In genomic region chr16:10123141-10123540, GRCh38 we compare ENCODE assay signal across 24 cellular contexts. TPM values are rescaled to one million over a fixed set of nuclear protein-coding genes. Genes with fewer than 3 reads are reported as not detected.
DNase-seq lines count a peak whose midpoint lies in the region; ATAC-seq, FAIRE-seq and TF ChIP-seq lines count a peak whose summit lies in the region.
"Had no signal": no experiment of that assay in that cellular context is flagged by ENCODE, and none has a peak within 500 bp of the region (broad histone marks: within the 10 kb centered on the region; RNA-seq: fewer than 3 reads in every experiment).

No MANE protein-coding gene starts in this region.

- peaks cover 41% of the 10 kb centered on the region for H3K4me1 ChIP-seq in astrocyte (ENCODE audit: insufficient read depth, low read length)
- peaks cover 18 to 65% of the 10 kb centered on the region in 2 donors for H3K4me1 ChIP-seq in thoracic aorta (ENCODE audit: control insufficient read depth in 1 of 2, low read depth in 2 of 2)
- H3K4me1 ChIP-seq: BE2C, SJSA1 had no signal

- H3K27me3 Mint-ChIP-seq in astrocyte (ENCODE audit: low read depth, unreplicated experiment), result peaks cover 5% of the 10 kb centered on the region
- H3K27me3 Mint-ChIP-seq in activated CD4-positive, alpha-beta T cell treated with anti-CD3 and anti-CD28 coated beads, Interleukin-2, amount 10 ng/mL, durations not matched to agents 24 days and 14 days, result no peaks in the 10 kb centered on the region

- no peak for FAIRE-seq in astrocyte (lab: Jason Lieb, UNC)
- FAIRE-seq: A204.1, D721Med, RCC 7860 had no signal

- no peaks in the 10 kb centered on the region for H3K36me3 Mint-ChIP-seq in astrocyte (ENCODE audit: low read depth, unreplicated experiment)
- H3K36me3 Mint-ChIP-seq in activated CD4-positive, alpha-beta T cell treated with anti-CD3 and anti-CD28 coated beads, Interleukin-2, amount 10 ng/mL, durations not matched to agents 24 days and 14 days (ENCODE audit: low read depth), result no peaks in the 10 kb centered on the region

- no peak overlapping the region for H3K4me3 Mint-ChIP-seq in astrocyte (ENCODE audit: unreplicated experiment)
- H3K4me3 Mint-ChIP-seq in activated CD4-positive, alpha-beta T cell treated with anti-CD3 and anti-CD28 coated beads, Interleukin-2, amount 10 ng/mL, durations not matched to agents 24 days and 14 days, result no peak overlapping the region

- H3K27ac ChIP-seq in astrocyte (ENCODE audit: low read depth, low read length), result no peak overlapping the region
- peak overlapping the region in 1 of 2 donors; percentile 41 for H3K27ac ChIP-seq in thoracic aorta
- H3K27ac ChIP-seq: HL-60, SJSA1 had no signal

- intact Hi-C loops in activated CD4-positive, alpha-beta T cell treated with anti-CD3 and anti-CD28 coated beads, Interleukin-2, amount 10 ng/mL, durations not matched to agents 24 days and 14 days (cut with micrococcal nuclease), result no loop called here

- peak overlapping the region; percentile 22 for H3K9ac ChIP-seq in astrocyte (ENCODE audit: low read length)

- H3K36me3 ChIP-seq in astrocyte (ENCODE audit: insufficient read depth, low read length), result no peaks in the 10 kb centered on the region
- H3K36me3 ChIP-seq in thoracic aorta, result no peaks in the 10 kb centered on the region
- H3K36me3 ChIP-seq: BE2C, SJSA1 had no signal

- no peak for TF ChIP-seq CTCF in astrocyte (IDR thresholded peaks at IDR 0.05; ENCODE audit: insufficient read depth, low read depth, low read length)
- TF ChIP-seq CTCF in fibroblast of the aortic adventitia (IDR thresholded peaks at IDR 0.05; ENCODE audit: insufficient read depth, low read length), result no peak
- no peak for TF ChIP-seq CTCF in thoracic aorta (IDR thresholded peaks at IDR 0.05)

- peaks cover 33% of the 10 kb centered on the region for H3K4me1 Mint-ChIP-seq in astrocyte (ENCODE audit: low read depth, unreplicated experiment)
- H3K4me1 Mint-ChIP-seq in activated CD4-positive, alpha-beta T cell treated with anti-CD3 and anti-CD28 coated beads, Interleukin-2, amount 10 ng/mL, durations not matched to agents 24 days and 14 days, result no peaks in the 10 kb centered on the region

- ATAC-seq in thoracic aorta (ENCODE audit: insufficient number of reproducible peaks, low FRiP score, low read depth) (no peak), HG02571 (IDR thresholded peaks at IDR 0.05; ENCODE audit: unreplicated experiment) (no peak)
- ATAC-seq: K562 had no signal

- no peak overlapping the region for H3K27ac Mint-ChIP-seq in astrocyte (ENCODE audit: unreplicated experiment)
- H3K27ac Mint-ChIP-seq in activated CD4-positive, alpha-beta T cell treated with anti-CD3 and anti-CD28 coated beads, Interleukin-2, amount 10 ng/mL, durations not matched to agents 24 days and 14 days, result no peak overlapping the region

- peak overlapping the region; percentile 80 for H3K4me2 ChIP-seq in astrocyte (ENCODE audit: low read length)

- DNase-seq in ELR (ENCODE audit: low read depth), result peak; percentile 42
- peak; percentile 45 for DNase-seq in astrocyte (ENCODE audit: low read depth)
- peak; percentile 39 for DNase-seq in fibroblast of the aortic adventitia (ENCODE audit: low read depth)
- DNase-seq in thoracic aorta (ENCODE audit: low spot score), result no peak
- DNase-seq in KG1 (lab: John Stamatoyannopoulos, UW), result no peak
- DNase-seq in activated CD4-positive, alpha-beta T cell treated with anti-CD3 and anti-CD28 coated beads, Interleukin-2, amount 10 ng/mL, durations not matched to agents 24 days and 14 days, result no peak
- DNase-seq: BE2C, DMS53, H7, MV-4-11, NCI-H1105 treated with DMSO at 0.1 percent for 48 hours, NCI-H2029 treated with DMSO at 0.1 percent for 48 hours, NCI-H2171, NCI-H345 had no signal

- H3K4me3 ChIP-seq in astrocyte (ENCODE audit: insufficient read depth, low read depth, low read length) (no peak overlapping the region), fibroblast of the aortic adventitia (ENCODE audit: low read depth, low read length) (no peak overlapping the region), thoracic aorta (peak overlapping the region; percentile 46)
- H3K4me3 ChIP-seq: GM12878, K562, SJSA1 had no signal

- H3K9me3 Mint-ChIP-seq in astrocyte (ENCODE audit: unreplicated experiment), result no peaks in the 10 kb centered on the region
- H3K9me3 Mint-ChIP-seq in activated CD4-positive, alpha-beta T cell treated with anti-CD3 and anti-CD28 coated beads, Interleukin-2, amount 10 ng/mL, durations not matched to agents 24 days and 14 days, result no peaks in the 10 kb centered on the region

- H3K27me3 ChIP-seq in astrocyte (ENCODE audit: insufficient read depth, low read length) (no peaks in the 10 kb centered on the region), thoracic aorta (replicated peaks; ENCODE audit: insufficient read depth) (no peaks in the 10 kb centered on the region)
- H3K27me3 ChIP-seq: BE2C had no signal

- H3K9me3 ChIP-seq in astrocyte (ENCODE audit: insufficient read depth, low read depth, low read length) (no peaks in the 10 kb centered on the region), thoracic aorta (no peaks in the 10 kb centered on the region)
- H3K9me3 ChIP-seq: BE2C, SJSA1 had no signal

- H4K20me1 ChIP-seq in astrocyte (ENCODE audit: insufficient read depth, low read length), result no peaks in the 10 kb centered on the region

- H3K79me2 ChIP-seq in astrocyte (ENCODE audit: insufficient read depth, low read length), result no peaks in the 10 kb centered on the region

- no peak overlapping the region for H2AFZ ChIP-seq in astrocyte (ENCODE audit: low read depth, low read length)

RNA-seq across cellular contexts. Expression of gene GRIN2A, which starts 59.1 kb away (rescaled TPM):
- 0.53 and 0.68 TPM in 2 replicates for total RNA-seq in astrocyte
- total RNA-seq in fibroblast of the aortic adventitia (ENCODE audit: low replicate concordance), result 0.33 and 3.4 TPM in 2 replicates
- 1 to 10 TPM in 1 of 2 donors, under 1 TPM in 1; 0.27 to 2.5 TPM for total RNA-seq in thoracic aorta
- not detected in 2 replicates for total RNA-seq in activated CD4-positive, alpha-beta T cell treated with anti-CD3 and anti-CD28 coated beads, Interleukin-2, amount 10 ng/mL, durations not matched to agents 24 days and 14 days
- total RNA-seq: HepG2, HT-29, K562, SJSA1 had no signal

Comparison
In these comparisons a context has a peak if more than half of its experiments do, and no peak if none do; other contexts are left out.
1. DNase-seq: peak in ELR (single experiment), astrocyte (single experiment) and fibroblast of the aortic adventitia (single experiment); none in thoracic aorta (single experiment), KG1 (single experiment) and activated CD4-positive, alpha-beta T cell treated with anti-CD3 and anti-CD28 coated beads, Interleukin-2, amount 10 ng/mL, durations not matched to agents 24 days and 14 days (single experiment).